9 cellular contexts compared by ENCODE assay signal in genomic region chr7:76296743-76297740, GRCh38. TPM values are rescaled to one million over a fixed set of nuclear protein-coding genes. Genes with fewer than 3 reads are reported as not detected.
DNase-seq lines count a peak whose midpoint lies in the region; ATAC-seq, FAIRE-seq and TF ChIP-seq lines count a peak whose summit lies in the region.
"Had no signal": no experiment of that assay in that cellular context is flagged by ENCODE, and none has a peak within 500 bp of the region (broad histone marks: within the 10 kb centered on the region; RNA-seq: fewer than 3 reads in every experiment).

No MANE protein-coding gene starts in this region.

- H2AFZ ChIP-seq in H1 (ENCODE audit: low read length) = no peak overlapping the region

- TF ChIP-seq CTCF in H1 (IDR thresholded peaks at IDR 0.05; ENCODE audit: control extremely low read depth in 1 of 3, insufficient read depth in 1 of 3, low read depth in 1 of 3, low read length in 3 of 3) = no peak

- ATAC-seq in GM18858 (IDR thresholded peaks at IDR 0.05; ENCODE audit: unreplicated experiment) (no peak), GM18498 (IDR thresholded peaks at IDR 0.05; ENCODE audit: unreplicated experiment) (no peak)

- H2BK5ac ChIP-seq in H1 (ENCODE audit: low read depth, low read length) = no peak overlapping the region

- H2AK5ac ChIP-seq in H1 (ENCODE audit: low read depth, low read length) = no peak overlapping the region

- H3K4ac ChIP-seq in H1 (replicated peaks; ENCODE audit: insufficient read length, low read depth, low read length) = no peak overlapping the region

- H3K4me3 ChIP-seq in H1 (ENCODE audit: extremely low read depth in 1 of 4, insufficient read depth in 2 of 4, low read depth in 3 of 4, low read length in 4 of 4) = no peak overlapping the region
- no peak overlapping the region for H3K4me3 ChIP-seq in muscle layer of colon (ENCODE audit: low read depth in 1 of 2, low read length in 2 of 2)

- TF ChIP-seq EP300 in H1 (IDR thresholded peaks at IDR 0.05; ENCODE audit: borderline replicate concordance in 1 of 2, low read depth in 2 of 2, low read length in 2 of 2) = no peak

- H3K9me3 ChIP-seq in H1 (ENCODE audit: insufficient read depth in 2 of 2, low read depth in 1 of 2, low read length in 1 of 2) (no peaks in the 10 kb centered on the region), muscle layer of colon (ENCODE audit: low read length) (no peaks in the 10 kb centered on the region)

- no peak overlapping the region for H3K4me2 ChIP-seq in H1 (ENCODE audit: insufficient read depth in 1 of 2, low read depth in 2 of 2, low read length in 2 of 2)

- H3K36me3 ChIP-seq in H1 (ENCODE audit: control insufficient read depth in 2 of 4, insufficient read depth in 4 of 4, low read length in 3 of 4) (no peaks in the 10 kb centered on the region), muscle layer of colon (ENCODE audit: insufficient read depth, low read length) (no peaks in the 10 kb centered on the region)

- no peak for TF ChIP-seq POLR2A in H1 (IDR thresholded peaks at IDR 0.05; ENCODE audit: control extremely low read depth in 1 of 2, low read depth in 2 of 2, low read length in 2 of 2)

- H2BK12ac ChIP-seq in H1 (ENCODE audit: low read depth, low read length) = no peak overlapping the region

- peaks cover under 1% of the 10 kb centered on the region for H3K27me3 Mint-ChIP-seq in activated T-cell treated with anti-CD3 and anti-CD28 coated beads, Interleukin-2, amount 50 U/mL, for 24 hours
- H3K27me3 Mint-ChIP-seq: activated naive CD8-positive, alpha-beta T cell had no signal

- H3K36me3 Mint-ChIP-seq in activated T-cell treated with anti-CD3 and anti-CD28 coated beads, Interleukin-2, amount 50 U/mL, for 24 hours (ENCODE audit: low read depth) = no peaks in the 10 kb centered on the region
- H3K36me3 Mint-ChIP-seq: activated naive CD8-positive, alpha-beta T cell had no signal

- peak overlapping the region; percentile 34 for H4K91ac ChIP-seq in H1 (replicated peaks; ENCODE audit: insufficient read length, low read length)

- H3K27me3 ChIP-seq in H1 (replicated peaks in 1 of 4; ENCODE audit: control insufficient read depth in 3 of 4, extremely low read depth in 1 of 4, insufficient read depth in 3 of 4, low read length in 3 of 4) (peaks cover 0 to 5% (median 4%) of the 10 kb centered on the region in 4 experiments; a peak in 3 of 7 replicates), muscle layer of colon (ENCODE audit: control insufficient read depth in 1 of 2, insufficient read depth in 2 of 2, low read length in 2 of 2) (no peaks in the 10 kb centered on the region)

- no peak overlapping the region for H3K56ac ChIP-seq in H1 (replicated peaks; ENCODE audit: insufficient read length, low read depth, low read length)

- no peaks in the 10 kb centered on the region; the same call in 1 of the 2 replicates for H3K23me2 ChIP-seq in H1 (ENCODE audit: low read depth, low read length)

- peaks cover 0 to 7% (median 4%) of the 10 kb centered on the region in 4 experiments; a peak in 5 of 7 replicates for H3K4me1 ChIP-seq in H1 (replicated peaks in 1 of 4; ENCODE audit: control insufficient read depth in 3 of 4, insufficient read depth in 4 of 4, low read length in 3 of 4)
- peaks cover 35% of the 10 kb centered on the region for H3K4me1 ChIP-seq in muscle layer of colon (ENCODE audit: insufficient read depth, low read length)

- no peak overlapping the region for H2BK120ac ChIP-seq in H1 (replicated peaks; ENCODE audit: low read depth, low read length)

- no peak overlapping the region for H3K27ac ChIP-seq in H1 (ENCODE audit: low read depth, low read length)
- peak overlapping the region; percentile 73 for H3K27ac ChIP-seq in muscle layer of colon (ENCODE audit: low read depth, low read length)

- no peaks in the 10 kb centered on the region for H3K79me1 ChIP-seq in H1 (ENCODE audit: low read depth, low read length)

- H3K4me3 Mint-ChIP-seq in activated T-cell treated with anti-CD3 and anti-CD28 coated beads, Interleukin-2, amount 50 U/mL, for 24 hours = no peak overlapping the region
- H3K4me3 Mint-ChIP-seq: activated naive CD8-positive, alpha-beta T cell had no signal

- DNase-seq in A172 (ENCODE audit: low spot score) = peak; percentile 52
- peak; percentile 46 for DNase-seq in M059J (ENCODE audit: low read depth)
- DNase-seq in H1 (ENCODE audit: low read depth in 1 of 2, low spot score in 2 of 2) = no peak
- DNase-seq in superior temporal gyrus (ENCODE audit: extremely low spot score) = no peak
- DNase-seq in activated T-cell treated with anti-CD3 and anti-CD28 coated beads, Interleukin-2, amount 50 U/mL, for 24 hours = no peak

- H4K20me1 ChIP-seq in H1 (replicated peaks in 1 of 2; ENCODE audit: control insufficient read depth in 1 of 2, insufficient read depth in 2 of 2, low read length in 2 of 2) = no peaks in the 10 kb centered on the region

- no peak overlapping the region for H4K8ac ChIP-seq in H1 (ENCODE audit: extremely low read depth, insufficient read depth, low read length)

- H3K9ac ChIP-seq in H1 (replicated peaks in 1 of 4; ENCODE audit: extremely low read depth in 1 of 4, low read depth in 3 of 4, low read length in 3 of 4) (no peak overlapping the region), muscle layer of colon (ENCODE audit: low read length) (no peak overlapping the region)

- H3K4me1 Mint-ChIP-seq in activated T-cell treated with anti-CD3 and anti-CD28 coated beads, Interleukin-2, amount 50 U/mL, for 24 hours (ENCODE audit: low read depth) = peaks cover 2% of the 10 kb centered on the region

- FAIRE-seq in H1 (lab: Jason Lieb, UNC) = no peak

- TF ChIP-seq RAD21 in H1 (IDR thresholded peaks at IDR 0.05 in 1 of 2, conservative IDR thresholded peaks at IDR 0.05 in 1 of 2; ENCODE audit: low read depth in 2 of 2, low read length in 2 of 2) = no peak

- POLR2A ChIA-PET in H1 (lab: Charles Lee; ENCODE audit: partially characterized antibody) = interaction anchor here (0.6 to 2.7 kb wide), 8 partner anchors 10 to 132 kb away, joined by 3 to 8 read pairs (median 4); no protein-coding TSS in a partner anchor

- H4K5ac ChIP-seq in H1 (ENCODE audit: insufficient read length, low read depth, low read length) = no peak overlapping the region

- no peaks in the 10 kb centered on the region for H3K9me3 Mint-ChIP-seq in activated T-cell treated with anti-CD3 and anti-CD28 coated beads, Interleukin-2, amount 50 U/mL, for 24 hours

- CTCF ChIA-PET in H1 (lab: Charles Lee; ENCODE audit: partially characterized antibody) = interaction anchor here (0.6 to 19.4 kb wide), 8 partner anchors 11 to 119 kb away, joined by 3 to 426 read pairs (median 4); partner anchors contain the start of gene HSPB1

- peak overlapping the region; percentile 72; the same call in 1 of the 2 replicates for H2BK15ac ChIP-seq in H1 (ENCODE audit: low read length)

- WGBS in H1 (ENCODE audit: extremely low coverage in 1 of 2, insufficient coverage in 1 of 2, insufficient read length in 1 of 2, insufficient replicate concordance in 2 of 2, low coverage in 1 of 2, low lambda C conversion rate in 2 of 2, missing lambda C conversion rate in 1 of 2), 2 experiments = 84% methylated on average over 22 of the region's 22 CpGs; no CpG with 5 or more reads in 1 of the 2 experiments

- no peaks in the 10 kb centered on the region for H3K79me2 ChIP-seq in H1 (ENCODE audit: control insufficient read depth in 1 of 2, insufficient read depth in 2 of 2, low read length in 2 of 2)

- no peak overlapping the region for H2BK20ac ChIP-seq in H1 (ENCODE audit: low read length)

- no peak overlapping the region for H3K27ac Mint-ChIP-seq in activated T-cell treated with anti-CD3 and anti-CD28 coated beads, Interleukin-2, amount 50 U/mL, for 24 hours
- H3K27ac Mint-ChIP-seq: activated naive CD8-positive, alpha-beta T cell had no signal

- H3K23ac ChIP-seq in H1 (ENCODE audit: insufficient read length) = no peak overlapping the region

- H3K14ac ChIP-seq in H1 (ENCODE audit: insufficient read length) = no peak overlapping the region

- H3K18ac ChIP-seq in H1 (ENCODE audit: extremely low read depth, low read length) = no peak overlapping the region

TF ChIP-seq in H1, 55 proteins besides CTCF, POLR2A, EP300 and RAD21:
- no peak for TF ChIP-seq ATF3 (IDR thresholded peaks at IDR 0.05; ENCODE audit: insufficient read depth, low read depth, low read length)
- TF ChIP-seq SUZ12 (IDR thresholded peaks at IDR 0.05; ENCODE audit: low read length) = no peak
- no peak for TF ChIP-seq SP1 (IDR thresholded peaks at IDR 0.05; ENCODE audit: low read depth, low read length)
- no peak for TF ChIP-seq TAF1 (IDR thresholded peaks at IDR 0.05; ENCODE audit: low read depth, low read length)
- TF ChIP-seq ASH2L (IDR thresholded peaks at IDR 0.05; ENCODE audit: low read length) = no peak
- TF ChIP-seq CEBPB (IDR thresholded peaks at IDR 0.05; ENCODE audit: low read depth, low read length) = peak; percentile 51; the same call in 1 of the 2 replicates
- TF ChIP-seq YY1 (IDR thresholded peaks at IDR 0.05; ENCODE audit: low read depth, low read length) = no peak
- no peak for TF ChIP-seq KDM4A (IDR thresholded peaks at IDR 0.05; ENCODE audit: low read depth, low read length, severe bottlenecking)
TF ChIP-seq in H1: peak in this region for 1.

RNA-seq across cellular contexts. Expression of gene HSPB1, which starts 5.4 kb away (rescaled TPM):
- 235 and 382 TPM in 2 replicates for total RNA-seq in A172 (2014; rRNA removed; shearing (Covaris generic))
- 204 and 265 TPM in 2 replicates for total RNA-seq in M059J (2014; rRNA removed; shearing (Covaris generic))
- total RNA-seq in H1 (2021; fragmentation: NEBNext Ultra II Directional; extraction: Animal tissue kit (Norgen Biotek cat#: 25700)) = 165 and 194 TPM in 2 replicates
- 254 and 440 TPM in 2 replicates for polyA plus RNA-seq in H1 (2011; rRNA removed)
- 140 TPM for polyA plus RNA-seq in H1 (2011; cell fraction: cytosol; rRNA removed)
- polyA plus RNA-seq in H1 (2011; cell fraction: nucleus; rRNA removed) = 158 TPM
- polyA plus RNA-seq in H1 (2012, experiment 1 of 2) = 103 to 239 TPM (median 205 TPM) in 4 replicates
- polyA plus RNA-seq in H1 (2012, experiment 2 of 2) = 130 TPM
- 200 TPM for polyA plus RNA-seq in H1 (2013, experiment 1 of 2)
- 202 TPM for polyA plus RNA-seq in H1 (2013, experiment 2 of 2)
- polyA minus RNA-seq in H1 (2011; rRNA and poly(A)+ RNA removed) = 12.2 and 16.7 TPM in 2 replicates
- polyA minus RNA-seq in H1 (2011; cell fraction: cytosol; rRNA and poly(A)+ RNA removed) = 52.6 TPM
- 46.7 TPM for polyA minus RNA-seq in H1 (2011; cell fraction: nucleus; rRNA and poly(A)+ RNA removed)

Comparison
In these comparisons a context has a peak if more than half of its experiments do, and no peak if none do; other contexts are left out.
1. DNase-seq: peak in A172 (single experiment) and M059J (single experiment); none in H1 (0 of 2), superior temporal gyrus (single experiment) and activated T-cell treated with anti-CD3 and anti-CD28 coated beads, Interleukin-2, amount 50 U/mL, for 24 hours (single experiment).